ENCODE assay signal across 9 cellular contexts in the genomic region with DNA sequence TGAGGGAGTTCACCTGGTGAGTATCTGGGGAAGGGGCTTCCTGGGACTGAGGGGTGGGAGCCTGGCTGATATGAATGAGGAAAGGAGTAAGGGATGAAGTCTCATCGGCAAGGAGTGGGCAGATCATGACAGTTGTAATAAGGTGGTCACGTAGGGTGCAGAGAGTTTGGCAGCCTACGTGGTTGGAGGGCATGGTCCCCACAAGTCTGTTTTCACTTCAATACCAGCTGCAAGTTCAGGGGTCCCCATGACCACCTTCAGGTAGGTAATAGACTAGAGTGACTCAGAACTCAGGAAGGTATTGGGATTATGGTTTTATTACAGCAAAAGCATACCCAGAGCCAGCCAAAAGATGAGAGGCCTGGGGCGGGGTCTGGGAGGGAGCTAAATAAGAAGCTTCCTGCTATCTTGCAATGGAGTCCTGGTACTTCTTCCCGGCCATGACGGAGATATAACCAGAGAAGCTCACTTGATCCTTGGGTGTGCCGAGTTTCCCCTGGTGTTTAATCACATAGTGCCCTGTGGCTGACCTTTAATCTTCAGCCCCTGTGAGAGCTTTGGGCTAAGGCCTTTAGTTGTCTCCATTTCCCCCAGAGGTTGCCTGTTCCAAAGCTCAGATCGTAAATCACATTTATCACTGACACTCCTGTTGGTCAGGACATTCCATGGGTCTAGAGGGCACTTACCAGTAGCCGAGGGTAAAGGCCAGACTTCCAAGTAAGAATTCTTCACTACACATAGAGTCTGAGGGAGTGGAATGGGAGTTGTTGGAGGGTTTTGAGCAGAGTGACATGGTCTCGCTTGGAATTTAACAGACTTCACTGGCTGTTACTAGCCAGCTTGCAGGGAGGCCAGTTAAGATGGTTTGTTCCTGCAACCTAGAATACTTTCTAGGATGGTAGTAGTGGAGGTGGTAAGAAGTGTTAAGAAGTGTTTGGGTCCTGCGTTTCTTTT. TPM values are rescaled to one million over a fixed set of nuclear protein-coding genes. Genes with fewer than 3 reads are reported as not detected.
DNase-seq lines count a peak whose midpoint lies in the region; ATAC-seq and TF ChIP-seq lines count a peak whose summit lies in the region.
"Had no signal": no experiment of that assay in that cellular context is flagged by ENCODE, and none has a peak within 500 bp of the region (broad histone marks: within the 10 kb centered on the region; RNA-seq: fewer than 3 reads in every experiment).

No MANE protein-coding gene starts in this region.

- no peak overlapping the region for H3K27ac ChIP-seq in HEK293 (ENCODE audit: extremely low read depth, low read depth, low read length)

- no peak for ATAC-seq in activated CD8-positive, alpha-beta T cell treated with anti-CD3 and anti-CD28 coated beads, Interleukin-2, amount 10 ng/mL, durations not matched to agents 7 days and 5 days
- ATAC-seq in left colon (peak; percentile 83), GM18870 (IDR thresholded peaks at IDR 0.05; ENCODE audit: unreplicated experiment) (no peak)

- no peak for TF ChIP-seq POLR2A in lower leg skin (IDR thresholded peaks at IDR 0.05)

- no peak for TF ChIP-seq CTCF in HEK293 (tag by site-specific recombination; IDR thresholded peaks at IDR 0.05)
- TF ChIP-seq CTCF in lower leg skin (IDR thresholded peaks at IDR 0.05) = no peak

- CTCF ChIA-PET in HEK293 (lab: Yijun Ruan, JAX) = interaction anchor here (1.0 to 1.2 kb wide), 2 partner anchors 8 to 16 kb away, joined by 4 to 5 read pairs; a partner anchor contains a TSS
- CTCF ChIA-PET in activated CD8-positive, alpha-beta T cell treated with anti-CD3 and anti-CD28 coated beads, Interleukin-2, amount 10 ng/mL, durations not matched to agents 7 days and 5 days (lab: Charles Lee) = interaction anchor here (0.9 kb wide), 1 partner anchor 16 kb away, joined by 3 read pairs; no protein-coding TSS in a partner anchor

- H3K4me1 ChIP-seq in HEK293 (ENCODE audit: control insufficient read depth, insufficient read depth, low read length) = no peaks in the 10 kb centered on the region

- H3K27ac Mint-ChIP-seq in activated CD8-positive, alpha-beta T cell treated with anti-CD3 and anti-CD28 coated beads, Interleukin-2, amount 10 ng/mL, durations not matched to agents 7 days and 5 days = peak overlapping the region; percentile 48

- H3K4me3 ChIP-seq in HEK293 (ENCODE audit: low read depth, low read length) = no peak overlapping the region
- no peak overlapping the region for H3K4me3 ChIP-seq in lower leg skin (ENCODE audit: low read depth, poor library complexity, severe bottlenecking)

- 68 to 72% methylated on average over 11 of the region's 11 CpGs for WGBS in lower leg skin, 2 donors

- H3K36me3 ChIP-seq in HEK293 (ENCODE audit: control insufficient read depth in 2 of 2, insufficient read depth in 1 of 2, low read length in 2 of 2) = peaks cover 20 to 49% of the 10 kb centered on the region in 2 experiments; a peak in 2 of 3 replicates

- no peaks in the 10 kb centered on the region for H3K9me3 Mint-ChIP-seq in activated CD8-positive, alpha-beta T cell treated with anti-CD3 and anti-CD28 coated beads, Interleukin-2, amount 10 ng/mL, durations not matched to agents 7 days and 5 days (ENCODE audit: insufficient read depth)

- intact Hi-C loops in left colon (cut with DNase I, micrococcal nuclease) (no loop called here), lower leg skin (cut with DNase I; ENCODE audit: low total_unique reads) (no loop called here)

- peaks cover 2% of the 10 kb centered on the region for H3K27me3 Mint-ChIP-seq in activated CD8-positive, alpha-beta T cell treated with anti-CD3 and anti-CD28 coated beads, Interleukin-2, amount 10 ng/mL, durations not matched to agents 7 days and 5 days (ENCODE audit: low read depth)

- H3K4me1 Mint-ChIP-seq in activated CD8-positive, alpha-beta T cell treated with anti-CD3 and anti-CD28 coated beads, Interleukin-2, amount 10 ng/mL, durations not matched to agents 7 days and 5 days (ENCODE audit: low read depth) = peaks cover 12% of the 10 kb centered on the region

- H3K36me3 Mint-ChIP-seq in activated CD8-positive, alpha-beta T cell treated with anti-CD3 and anti-CD28 coated beads, Interleukin-2, amount 10 ng/mL, durations not matched to agents 7 days and 5 days (ENCODE audit: low read depth) = peaks cover 48% of the 10 kb centered on the region

- POLR2A ChIA-PET in HEK293 (lab: Yijun Ruan, JAX) = interaction anchor here (0.6 to 3.1 kb wide), 14 partner anchors 8 to 298 kb away, joined by 3 to 34 read pairs (median 4); a partner anchor contains a TSS
- POLR2A ChIA-PET in activated CD8-positive, alpha-beta T cell treated with anti-CD3 and anti-CD28 coated beads, Interleukin-2, amount 10 ng/mL, durations not matched to agents 7 days and 5 days (lab: Charles Lee) = interaction anchor here (0.5 to 1.2 kb wide), 3 partner anchors 8 to 34 kb away, joined by 3 to 6 read pairs (median 4); a partner anchor contains a TSS

- DNase-seq in ACHN = peak; percentile 35
- DNase-seq in activated CD8-positive, alpha-beta T cell treated with anti-CD3 and anti-CD28 coated beads, Interleukin-2, amount 10 ng/mL, durations not matched to agents 7 days and 5 days = no peak
- DNase-seq in left colon = peak; percentile 58 to 70
- DNase-seq in lower leg skin (ENCODE audit: low spot score in 2 of 2) = no peak
- no peak for DNase-seq in C1 segment of cervical spinal cord (lab: John Stamatoyannopoulos, UW)
- DNase-seq in AG08396 (ENCODE audit: low spot score) = no peak

- H3K9me3 ChIP-seq in HEK293 (ENCODE audit: control insufficient read depth, insufficient read depth, low read depth, low read length) = no peaks in the 10 kb centered on the region

- no peak overlapping the region for H3K4me3 Mint-ChIP-seq in activated CD8-positive, alpha-beta T cell treated with anti-CD3 and anti-CD28 coated beads, Interleukin-2, amount 10 ng/mL, durations not matched to agents 7 days and 5 days

- in situ Hi-C loops in ACHN (cut with HindIII; ENCODE audit: low pct_ligation_motif_present, low pct_unique_long_range_greater_than_20kb, low sequenced_read_pairs) = no loop called here

TF ChIP-seq in HEK293, 187 proteins besides CTCF, POLR2A, EP300 and RAD21 (continues in another document):
- peak; percentile 30 for TF ChIP-seq WT1 (tag by site-specific recombination; IDR thresholded peaks at IDR 0.05)
- TF ChIP-seq KLF7 (tag by site-specific recombination; IDR thresholded peaks at IDR 0.05; ENCODE audit: borderline replicate concordance) = no peak
- TF ChIP-seq ZNF610 (tag by site-specific recombination; IDR thresholded peaks at IDR 0.05; ENCODE audit: borderline replicate concordance) = no peak
- no peak for TF ChIP-seq ZNF426 (tag by site-specific recombination; IDR thresholded peaks at IDR 0.05)
- TF ChIP-seq, protein P1, sequence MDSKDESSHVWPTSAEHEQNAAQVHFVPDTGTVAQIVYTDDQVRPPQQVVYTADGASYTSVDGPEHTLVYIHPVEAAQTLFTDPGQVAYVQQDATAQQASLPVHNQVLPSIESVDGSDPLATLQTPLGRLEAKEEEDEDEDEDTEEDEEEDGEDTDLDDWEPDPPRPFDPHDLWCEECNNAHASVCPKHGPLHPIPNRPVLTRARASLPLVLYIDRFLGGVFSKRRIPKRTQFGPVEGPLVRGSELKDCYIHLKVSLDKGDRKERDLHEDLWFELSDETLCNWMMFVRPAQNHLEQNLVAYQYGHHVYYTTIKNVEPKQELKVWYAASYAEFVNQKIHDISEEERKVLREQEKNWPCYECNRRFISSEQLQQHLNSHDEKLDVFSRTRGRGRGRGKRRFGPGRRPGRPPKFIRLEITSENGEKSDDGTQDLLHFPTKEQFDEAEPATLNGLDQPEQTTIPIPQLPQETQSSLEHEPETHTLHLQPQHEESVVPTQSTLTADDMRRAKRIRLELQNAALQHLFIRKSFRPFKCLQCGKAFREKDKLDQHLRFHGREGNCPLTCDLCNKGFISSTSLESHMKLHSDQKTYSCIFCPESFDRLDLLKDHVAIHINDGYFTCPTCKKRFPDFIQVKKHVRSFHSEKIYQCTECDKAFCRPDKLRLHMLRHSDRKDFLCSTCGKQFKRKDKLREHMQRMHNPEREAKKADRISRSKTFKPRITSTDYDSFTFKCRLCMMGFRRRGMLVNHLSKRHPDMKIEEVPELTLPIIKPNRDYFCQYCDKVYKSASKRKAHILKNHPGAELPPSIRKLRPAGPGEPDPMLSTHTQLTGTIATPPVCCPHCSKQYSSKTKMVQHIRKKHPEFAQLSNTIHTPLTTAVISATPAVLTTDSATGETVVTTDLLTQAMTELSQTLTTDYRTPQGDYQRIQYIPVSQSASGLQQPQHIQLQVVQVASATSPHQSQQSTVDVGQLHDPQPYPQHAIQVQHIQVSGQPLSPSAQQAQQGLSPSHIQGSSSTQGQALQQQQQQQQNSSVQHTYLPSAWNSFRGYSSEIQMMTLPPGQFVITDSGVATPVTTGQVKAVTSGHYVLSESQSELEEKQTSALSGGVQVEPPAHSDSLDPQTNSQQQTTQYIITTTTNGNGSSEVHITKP (tag by site-specific recombination; IDR thresholded peaks at IDR 0.05) = peak; percentile 94

RNA-seq across cellular contexts. Expression of a gene that starts 9.1 kb away (rescaled TPM):
- total RNA-seq in activated CD8-positive, alpha-beta T cell treated with anti-CD3 and anti-CD28 coated beads, Interleukin-2, amount 10 ng/mL, durations not matched to agents 7 days and 5 days = 100 to 1,000 TPM; 190 to 202 TPM
- total RNA-seq in left colon = 100 to 1,000 TPM in 1 of 2 donors, 10 to 100 TPM in 1; 98.8 to 107 TPM
- 100 to 1,000 TPM; 175 to 190 (median 187) TPM for total RNA-seq in lower leg skin

RNA-seq across cellular contexts. Expression of a gene that starts 31.4 kb away (rescaled TPM):
- total RNA-seq in activated CD8-positive, alpha-beta T cell treated with anti-CD3 and anti-CD28 coated beads, Interleukin-2, amount 10 ng/mL, durations not matched to agents 7 days and 5 days = not detected
- total RNA-seq in left colon = under 1 TPM; 0.84 to 0.98 TPM
- total RNA-seq in lower leg skin = 1 to 10 TPM; 1.5 to 7.6 (median 4.5) TPM
- total RNA-seq: OCI-LY7 had no signal

RNA-seq across cellular contexts. Expression of a gene that starts 50.4 kb away (rescaled TPM):
- 10 to 100 TPM; 66.0 to 66.9 TPM for total RNA-seq in activated CD8-positive, alpha-beta T cell treated with anti-CD3 and anti-CD28 coated beads, Interleukin-2, amount 10 ng/mL, durations not matched to agents 7 days and 5 days
- total RNA-seq in left colon (10 to 100 TPM; 31.3 to 38.9 TPM), lower leg skin (10 to 100 TPM; 49.7 to 93.8 (median 64.3) TPM)

RNA-seq across cellular contexts. Expression of a gene that starts 57.1 kb away (rescaled TPM):
- total RNA-seq in activated CD8-positive, alpha-beta T cell treated with anti-CD3 and anti-CD28 coated beads, Interleukin-2, amount 10 ng/mL, durations not matched to agents 7 days and 5 days = not detected
- not detected for total RNA-seq in left colon
- not detected for total RNA-seq in lower leg skin

RNA-seq across cellular contexts. Expression of a gene that starts 57.9 kb away (rescaled TPM):
- total RNA-seq in activated CD8-positive, alpha-beta T cell treated with anti-CD3 and anti-CD28 coated beads, Interleukin-2, amount 10 ng/mL, durations not matched to agents 7 days and 5 days = 10 to 100 TPM; 30.4 to 32.7 TPM
- total RNA-seq in left colon (10 to 100 TPM; 37.7 to 39.6 TPM), lower leg skin (10 to 100 TPM; 30.0 to 47.4 (median 38.4) TPM)

Comparison
In these comparisons a context has a peak if more than half of its experiments do, and no peak if none do; other contexts are left out.
1. DNase-seq: peak in ACHN (single experiment) and left colon (2 of 2); none in activated CD8-positive, alpha-beta T cell treated with anti-CD3 and anti-CD28 coated beads, Interleukin-2, amount 10 ng/mL, durations not matched to agents 7 days and 5 days (single experiment), lower leg skin (0 of 2), C1 segment of cervical spinal cord (0 of 14) and AG08396 (single experiment).